Comparison of ENCODE assay signal across 18 cellular contexts in genomic region chr5:180396931-180397330, GRCh38.
"Had no signal": no experiment of that assay in that cellular context is flagged by ENCODE, and none has a peak within 500 bp of the region (broad histone marks: within the 10 kb centered on the region; RNA-seq: fewer than 3 reads in every experiment).

No MANE protein-coding gene starts in this region.

- H3K36me3 ChIP-seq: heart left ventricle, left lung, neutrophil had no signal

- H3K4me1 ChIP-seq: heart left ventricle, left lung, parathyroid adenoma had no signal

- H3K27ac ChIP-seq: dorsolateral prefrontal cortex, heart left ventricle, left lung, neutrophil, parathyroid adenoma had no signal

- ATAC-seq: activated naive CD8-positive, alpha-beta T cell treated with anti-CD3 and anti-CD28 coated beads, Interleukin-2, amount 50 U/mL, for 24 hours; activated T-helper 17 cell treated with anti-CD3 and anti-CD28 coated beads, Interleukin-2, amount 50 U/mL, for 72 hours; heart left ventricle; left lung; stimulated activated effector memory CD8-positive, alpha-beta T cell treated with anti-CD3 and anti-CD28 coated beads, Interleukin-12 subunit alpha, Interleukin-12 subunit beta, amount 100 ng/mL, for 72 hours had no signal

- H3K27me3 ChIP-seq: dorsolateral prefrontal cortex, left lung, neutrophil had no signal

- H3K4me3 ChIP-seq: dorsolateral prefrontal cortex, heart left ventricle, left lung had no signal

- DNase-seq: activated CD4-positive, alpha-beta T cell treated with anti-CD3 and anti-CD28 coated beads for 1 hour; activated CD4-positive, alpha-beta T cell treated with anti-CD3 and anti-CD28 coated beads, Interleukin-2, amount 50 U/mL, for 4 hours; activated naive CD4-positive, alpha-beta T cell treated with Interleukin-2 at 50 U/mL for 16 hours; activated naive CD8-positive, alpha-beta T cell treated with anti-CD3 and anti-CD28 coated beads, Interleukin-2, amount 50 U/mL, for 24 hours; activated T-cell treated with anti-CD3 and anti-CD28 coated beads for 4 hours; endodermal cell; heart left ventricle; left lung; naive B cell; retina; stimulated activated CD4-positive, alpha-beta T cell treated with anti-CD3 and anti-CD28 coated beads, Interleukin-12 subunit alpha, Interleukin-12 subunit beta, amount 100 ng/mL, for 4 hours; stimulated activated CD4-positive, alpha-beta T cell treated with anti-CD3 and anti-CD28 coated beads, Interleukin-2, amount 100 ng/mL, for 24 hours; T1000 had no signal

- H3K9me3 ChIP-seq: neutrophil had no signal
